ENCODE assay signal across 15 cellular contexts in genomic region chr10:28082316-28082715, GRCh38.
DNase-seq lines count a peak whose midpoint lies in the region; ATAC-seq and TF ChIP-seq lines count a peak whose summit lies in the region.
"Had no signal": no experiment of that assay in that cellular context is flagged by ENCODE, and none has a peak within 500 bp of the region (broad histone marks: within the 10 kb centered on the region; RNA-seq: fewer than 3 reads in every experiment).

No MANE protein-coding gene starts in this region.

- CTCF ChIA-PET in MCF 10A (lab: Yijun Ruan, JAX), result no interaction called here

- no TSS peak for BruUV-seq in MCF 10A (replicated peaks; lab: Mats Ljungman, UMichigan)

- H3K9me3 ChIP-seq in breast epithelium, result peaks cover 0 to 5% of the 10 kb centered on the region in 2 donors
- H3K9me3 ChIP-seq: HAP-1 had no signal

- H3K36me3 ChIP-seq in breast epithelium (no peaks in the 10 kb centered on the region), brain microvascular endothelial cell (replicated peaks) (no peaks in the 10 kb centered on the region)
- H3K36me3 ChIP-seq: HAP-1 had no signal

- no peaks in the 10 kb centered on the region for H3K9me3 Mint-ChIP-seq in MCF 10A (ENCODE audit: unreplicated experiment)

- H3K27me3 ChIP-seq in breast epithelium, result no peaks in the 10 kb centered on the region
- H3K27me3 ChIP-seq in brain microvascular endothelial cell (replicated peaks), result no peaks in the 10 kb centered on the region
- H3K27me3 ChIP-seq: BLaER1 treated with 17β-estradiol and CSF1 and Interleukin-3, amounts not matched to agents 10 nM and 100 nM had no signal

- intact Hi-C loops in MCF 10A (cut with micrococcal nuclease), result no loop called here
- intact Hi-C loops in breast epithelium (cut with DNase I; ENCODE audit: low total_unique reads), result no loop called here

- TF ChIP-seq POLR2A in breast epithelium (IDR thresholded peaks at IDR 0.05), result no peak

- no peak for TF ChIP-seq CTCF in MCF 10A (IDR thresholded peaks at IDR 0.05; ENCODE audit: unreplicated experiment)
- no peak for TF ChIP-seq CTCF in breast epithelium (IDR thresholded peaks at IDR 0.05)
- TF ChIP-seq CTCF in brain microvascular endothelial cell (IDR thresholded peaks at IDR 0.05; ENCODE audit: low read depth, low read length, missing control alignments), result no peak

- H3K4me1 Mint-ChIP-seq in MCF 10A (ENCODE audit: insufficient read depth, unreplicated experiment), result no peaks in the 10 kb centered on the region
- H3K4me1 Mint-ChIP-seq: CD4-positive, CD25-positive, alpha-beta regulatory T cell; IgD-negative memory B cell had no signal

- peaks cover under 1% of the 10 kb centered on the region for H3K36me3 Mint-ChIP-seq in MCF 10A (ENCODE audit: insufficient read depth, unreplicated experiment)

- no peak for ATAC-seq in HG03520 (IDR thresholded peaks at IDR 0.05; ENCODE audit: unreplicated experiment)
- ATAC-seq in GM19328 (IDR thresholded peaks at IDR 0.05; ENCODE audit: unreplicated experiment), result no peak

- DNase-seq in MCF 10A (ENCODE audit: unreplicated experiment), result no peak
- no peak for DNase-seq in breast epithelium (ENCODE audit: low spot score in 2 of 2)
- DNase-seq in M059J (ENCODE audit: low read depth), result peak; percentile 57
- DNase-seq in brain microvascular endothelial cell, result peak; percentile 28
- no peak for DNase-seq in HT-29 (ENCODE audit: low spot score)
- DNase-seq in activated CD8-positive, alpha-beta memory T cell treated with anti-CD3 and anti-CD28 coated beads for 24 hours, result no peak
- DNase-seq: 8988T; ACHN; CD4-positive, CD25-positive, alpha-beta regulatory T cell; GDM1 had no signal

- in situ Hi-C loops in brain microvascular endothelial cell (cut with HindIII; ENCODE audit: low pct_ligation_motif_present, low sequenced_read_pairs), result no loop called here

- H3K4me3 ChIP-seq in breast epithelium (no peak overlapping the region), brain microvascular endothelial cell (ENCODE audit: low read depth, low read length) (no peak overlapping the region)
- H3K4me3 ChIP-seq: BLaER1 treated with 17β-estradiol and CSF1 and Interleukin-3, amounts not matched to agents 10 nM and 100 nM; HAP-1 had no signal

- peak overlapping the region; percentile 28 for H3K27ac Mint-ChIP-seq in MCF 10A (ENCODE audit: low read depth, unreplicated experiment)
- H3K27ac Mint-ChIP-seq: CD4-positive, CD25-positive, alpha-beta regulatory T cell; IgD-negative memory B cell had no signal

- H3K27ac ChIP-seq in breast epithelium (no peak overlapping the region), brain microvascular endothelial cell (no peak overlapping the region)
- H3K27ac ChIP-seq: BLaER1 treated with 17β-estradiol and CSF1 and Interleukin-3, amounts not matched to agents 10 nM and 100 nM had no signal

- POLR2A ChIA-PET in MCF 10A (lab: Yijun Ruan, JAX), result no interaction called here

- no peaks in the 10 kb centered on the region for H3K4me1 ChIP-seq in breast epithelium
- H3K4me1 ChIP-seq: BLaER1 treated with 17β-estradiol and CSF1 and Interleukin-3, amounts not matched to agents 10 nM and 100 nM; HAP-1 had no signal

- H3K4me3 Mint-ChIP-seq in MCF 10A (ENCODE audit: unreplicated experiment), result no peak overlapping the region
- H3K4me3 Mint-ChIP-seq: CD4-positive, CD25-positive, alpha-beta regulatory T cell; IgD-negative memory B cell had no signal

- no peaks in the 10 kb centered on the region for H3K27me3 Mint-ChIP-seq in MCF 10A (ENCODE audit: insufficient read depth, unreplicated experiment)
- H3K27me3 Mint-ChIP-seq: CD4-positive, CD25-positive, alpha-beta regulatory T cell; IgD-negative memory B cell had no signal

Comparison
In these comparisons a context has a peak if more than half of its experiments do, and no peak if none do; other contexts are left out.
1. DNase-seq: peak in M059J (single experiment) and brain microvascular endothelial cell (single experiment); none in MCF 10A (single experiment), breast epithelium (0 of 2), HT-29 (single experiment) and activated CD8-positive, alpha-beta memory T cell treated with anti-CD3 and anti-CD28 coated beads for 24 hours (single experiment).